In the genomic region with DNA sequence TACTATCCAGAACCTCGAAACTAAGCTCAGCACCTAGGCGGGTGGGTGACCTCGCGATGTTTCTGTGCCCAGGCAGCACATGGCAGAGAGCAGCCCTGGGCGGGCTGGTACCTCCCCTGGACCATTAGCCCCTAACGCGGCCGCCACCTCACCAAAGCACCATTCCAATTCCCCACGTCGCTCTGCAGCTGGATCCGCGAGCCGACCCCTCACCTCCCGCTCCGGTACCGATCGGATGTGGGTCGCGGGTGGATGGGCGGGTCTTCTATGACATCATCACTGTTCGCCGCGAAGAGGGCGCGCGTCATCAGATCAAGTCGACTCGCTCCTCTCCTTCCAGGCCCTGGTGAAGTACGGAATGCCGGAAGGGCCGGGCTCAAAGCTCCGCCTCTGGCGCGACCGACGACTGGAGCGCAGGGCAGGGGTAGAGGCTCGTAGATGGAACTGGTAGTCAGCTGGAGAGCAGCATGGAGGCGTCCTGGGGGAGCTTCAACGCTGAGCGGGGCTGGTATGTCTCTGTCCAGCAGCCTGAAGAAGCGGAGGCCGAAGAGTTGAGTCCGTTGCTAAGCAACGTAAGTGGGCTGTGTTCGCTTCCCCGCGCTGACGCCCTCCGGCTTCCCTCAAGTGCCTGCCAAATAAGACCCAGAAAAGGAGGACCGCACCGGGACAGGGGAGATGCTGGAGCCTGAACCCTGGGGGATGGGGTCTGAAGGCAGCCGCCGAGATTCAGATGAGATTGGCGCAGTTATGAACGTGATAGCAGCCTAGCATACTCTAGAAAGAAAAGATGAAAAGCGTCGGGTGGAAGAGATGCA, we compare ENCODE assay signal across 8 cellular contexts. TPM values are rescaled to one million over a fixed set of nuclear protein-coding genes. Genes with fewer than 3 reads are reported as not detected.
A peak's percentile ranks its signal among the peaks of the same experiment; 100 is the strongest.
DNase-seq lines count a peak whose midpoint lies in the region; ATAC-seq and TF ChIP-seq lines count a peak whose summit lies in the region.

A gene (plus strand): TSS at position 435 of the 815 bp plus-strand sequence. CDS start 33 bp downstream, at position 468.
A gene with protein sequence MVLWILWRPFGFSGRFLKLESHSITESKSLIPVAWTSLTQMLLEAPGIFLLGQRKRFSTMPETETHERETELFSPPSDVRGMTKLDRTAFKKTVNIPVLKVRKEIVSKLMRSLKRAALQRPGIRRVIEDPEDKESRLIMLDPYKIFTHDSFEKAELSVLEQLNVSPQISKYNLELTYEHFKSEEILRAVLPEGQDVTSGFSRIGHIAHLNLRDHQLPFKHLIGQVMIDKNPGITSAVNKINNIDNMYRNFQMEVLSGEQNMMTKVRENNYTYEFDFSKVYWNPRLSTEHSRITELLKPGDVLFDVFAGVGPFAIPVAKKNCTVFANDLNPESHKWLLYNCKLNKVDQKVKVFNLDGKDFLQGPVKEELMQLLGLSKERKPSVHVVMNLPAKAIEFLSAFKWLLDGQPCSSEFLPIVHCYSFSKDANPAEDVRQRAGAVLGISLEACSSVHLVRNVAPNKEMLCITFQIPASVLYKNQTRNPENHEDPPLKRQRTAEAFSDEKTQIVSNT (minus strand): TSS at position 269 of the 815 bp plus-strand sequence. CDS start 106 bp downstream, at position 163.

- H3K4me3 ChIP-seq in GM08714 (ENCODE audit: low read length) (peak within 1 kb of the TSS; percentile 80), NB4 (ENCODE audit: low read depth, low read length) (peak within 1 kb of the TSS; percentile 94)

- no peak within 1 kb of the TSS for H3K4me3 Mint-ChIP-seq in activated naive CD4-positive, alpha-beta T cell treated with anti-CD3 and anti-CD28 coated beads, Interleukin-2, amount 10 ng/mL, durations not matched to agents 7 days and 5 days

- H3K27ac Mint-ChIP-seq in activated naive CD4-positive, alpha-beta T cell treated with anti-CD3 and anti-CD28 coated beads, Interleukin-2, amount 10 ng/mL, durations not matched to agents 7 days and 5 days, result no peak within 1 kb of the TSS

- H3K27me3 Mint-ChIP-seq in activated naive CD4-positive, alpha-beta T cell treated with anti-CD3 and anti-CD28 coated beads, Interleukin-2, amount 10 ng/mL, durations not matched to agents 7 days and 5 days, result no peaks in the 10 kb centered on the region

- no peak for TF ChIP-seq CTCF in NB4 (IDR thresholded peaks at IDR 0.05; ENCODE audit: low read depth, low read length)

- H3K9me3 Mint-ChIP-seq in activated naive CD4-positive, alpha-beta T cell treated with anti-CD3 and anti-CD28 coated beads, Interleukin-2, amount 10 ng/mL, durations not matched to agents 7 days and 5 days, result no peaks in the 10 kb centered on the region

- in situ Hi-C loops in SK-MEL-5 (cut with HindIII; ENCODE audit: low pct_unique_long_range_greater_than_20kb, low sequenced_read_pairs), result no loop called here

- peaks cover 5% of the 10 kb centered on the region for H3K36me3 Mint-ChIP-seq in activated naive CD4-positive, alpha-beta T cell treated with anti-CD3 and anti-CD28 coated beads, Interleukin-2, amount 10 ng/mL, durations not matched to agents 7 days and 5 days

- ATAC-seq in HG02571 (IDR thresholded peaks at IDR 0.05; ENCODE audit: unreplicated experiment), result peak; percentile 84

- DNase-seq in NB4 (ENCODE audit: low read depth) (peak; percentile 90), SK-MEL-5 (ENCODE audit: low read depth, low spot score) (peak; percentile 95), glomerular endothelial cell (ENCODE audit: extremely low read depth, low read depth, low spot score) (peak; percentile 66), nucleus accumbens (lab: John Stamatoyannopoulos, UW) (peak; percentile 52 to 97 (median 91)), superior temporal gyrus (ENCODE audit: extremely low spot score) (peak; percentile 95)
- peak; percentile 93 for DNase-seq in activated naive CD4-positive, alpha-beta T cell treated with anti-CD3 and anti-CD28 coated beads, Interleukin-2, amount 10 ng/mL, durations not matched to agents 7 days and 5 days

- CTCF ChIA-PET in activated naive CD4-positive, alpha-beta T cell treated with anti-CD3 and anti-CD28 coated beads, Interleukin-2, amount 10 ng/mL, durations not matched to agents 7 days and 5 days (lab: Charles Lee), result interaction anchor here (0.9 kb wide), 1 partner anchor 272 kb away, joined by 3 read pairs; no protein-coding TSS in a partner anchor

- TF ChIP-seq POLR2A in NB4 (IDR thresholded peaks at IDR 0.05; ENCODE audit: extremely low read depth, insufficient read length), result peak; percentile 83

- H3K4me1 Mint-ChIP-seq in activated naive CD4-positive, alpha-beta T cell treated with anti-CD3 and anti-CD28 coated beads, Interleukin-2, amount 10 ng/mL, durations not matched to agents 7 days and 5 days, result peaks cover 15% of the 10 kb centered on the region

RNA-seq across cellular contexts. Expression of the first gene that starts in this region (rescaled TPM):
- 32.0 and 32.7 TPM in 2 replicates for total RNA-seq in SK-MEL-5 (2014; rRNA removed; shearing (Covaris generic))
- 14.1 and 14.2 TPM in 2 replicates for polyA plus RNA-seq in SK-MEL-5 (2015; cell fraction: cytosol; rRNA removed)
- 31.3 and 45.1 TPM in 2 replicates for polyA plus RNA-seq in SK-MEL-5 (2015; cell fraction: nucleus; rRNA removed)
- 40.9 and 43.0 TPM in 2 replicates for total RNA-seq in glomerular endothelial cell

RNA-seq across cellular contexts. Expression of the second gene that starts in this region (rescaled TPM):
- 12.6 and 22.7 TPM in 2 replicates for total RNA-seq in SK-MEL-5 (2014; rRNA removed; shearing (Covaris generic))
- polyA plus RNA-seq in SK-MEL-5 (2015; cell fraction: cytosol; rRNA removed), result 7.8 and 10.5 TPM in 2 replicates
- 13.4 and 32.5 TPM in 2 replicates for polyA plus RNA-seq in SK-MEL-5 (2015; cell fraction: nucleus; rRNA removed)
- total RNA-seq in glomerular endothelial cell, result 6.9 and 12.3 TPM in 2 replicates

Comparison
In these comparisons a context has a peak if more than half of its experiments do, and no peak if none do; other contexts are left out.
1. Peak in every context shown above with its lines: DNase-seq, ATAC-seq and H3K4me3 ChIP-seq.